8 cellular contexts compared by ENCODE assay signal in genomic region chr2:97748397-97748796, GRCh38. TPM values are rescaled to one million over a fixed set of nuclear protein-coding genes. Genes with fewer than 3 reads are reported as not detected.
A peak's percentile ranks its signal among the peaks of the same experiment; 100 is the strongest.
DNase-seq lines count a peak whose midpoint lies in the region; ATAC-seq and TF ChIP-seq lines count a peak whose summit lies in the region.

No MANE protein-coding gene starts in this region.

- H3K4me1 Mint-ChIP-seq in stimulated activated naive CD8-positive, alpha-beta T cell treated with anti-CD3 and anti-CD28 coated beads, Interleukin-15, amount 100 ng/mL, for 72 hours, result peaks cover 54% of the 10 kb centered on the region

- H3K9ac ChIP-seq in BLaER1 (peak overlapping the region; percentile 67), HCT116 (ENCODE audit: low read length) (no peak overlapping the region)

- POLR2A ChIA-PET in HCT116 (lab: Charles Lee), result no interaction called here

- ATAC-seq in HCT116, result peak; percentile 87
- peak; percentile 68 to 74 for ATAC-seq in activated naive CD4-positive, alpha-beta T cell treated with anti-CD3 and anti-CD28 coated beads, Interleukin-2, amount 50 U/mL, for 72 hours
- no peak for ATAC-seq in lung (ENCODE audit: insufficient read depth, low FRiP score)
- ATAC-seq in stimulated activated naive CD8-positive, alpha-beta T cell treated with anti-CD3 and anti-CD28 coated beads, Interleukin-15, amount 100 ng/mL, for 72 hours, result peak; percentile 74
- no peak for ATAC-seq in GM21515 (IDR thresholded peaks at IDR 0.05; ENCODE audit: unreplicated experiment)

- no peaks in the 10 kb centered on the region for H3K36me3 ChIP-seq in BLaER1
- H3K36me3 ChIP-seq in HCT116 (ENCODE audit: control insufficient read depth in 1 of 2, insufficient read depth in 2 of 2, low read length in 2 of 2), result no peaks in the 10 kb centered on the region
- H3K36me3 ChIP-seq in lung (ENCODE audit: control insufficient read depth in 2 of 2, insufficient read depth in 2 of 2, low read length in 2 of 2), result peaks cover 2 to 4% of the 10 kb centered on the region in 2 donors

- H3K9me2 ChIP-seq in HCT116 (ENCODE audit: insufficient read depth), result no peaks in the 10 kb centered on the region

- BruUV-seq in HCT116 (replicated peaks; lab: Mats Ljungman, UMichigan), result no TSS peak

- TF ChIP-seq CTCF in HCT116 (IDR thresholded peaks at IDR 0.05 in 2 of 3, conservative IDR thresholded peaks at IDR 0.05 in 1 of 3; ENCODE audit: borderline replicate concordance in 1 of 3, insufficient read depth in 1 of 3, low read depth in 2 of 3, low read length in 2 of 3) (peak; percentile 33 to 49 (median 41); a peak in 5 of 6 replicates), lung (IDR thresholded peaks at IDR 0.05; ENCODE audit: control extremely low read depth, extremely low read depth) (peak; percentile 4)

- no peak overlapping the region for H3K4me3 Mint-ChIP-seq in stimulated activated naive CD8-positive, alpha-beta T cell treated with anti-CD3 and anti-CD28 coated beads, Interleukin-15, amount 100 ng/mL, for 72 hours

- peaks cover 84% of the 10 kb centered on the region for H3K4me1 ChIP-seq in BLaER1
- H3K4me1 ChIP-seq in HCT116 (ENCODE audit: control insufficient read depth in 1 of 2, insufficient read depth in 2 of 2, low read length in 2 of 2), result peaks cover 0 to 10% of the 10 kb centered on the region in 2 experiments; a peak in 1 of 4 replicates
- H3K4me1 ChIP-seq in lung (ENCODE audit: control insufficient read depth in 2 of 2, insufficient read depth in 2 of 2, low read length in 2 of 2), result peaks cover 0 to 2% of the 10 kb centered on the region in 2 donors

- no peaks in the 10 kb centered on the region for H3K27me3 ChIP-seq in BLaER1
- no peaks in the 10 kb centered on the region for H3K27me3 ChIP-seq in HCT116 (ENCODE audit: insufficient read depth, low read length)
- no peaks in the 10 kb centered on the region for H3K27me3 ChIP-seq in lung (ENCODE audit: control insufficient read depth, insufficient read depth)

- H3K9me3 ChIP-seq in BLaER1 (no peaks in the 10 kb centered on the region), HCT116 (ENCODE audit: control insufficient read depth in 1 of 2, insufficient read depth in 1 of 2, low read depth in 1 of 2, low read length in 2 of 2) (no peaks in the 10 kb centered on the region), lung (ENCODE audit: control insufficient read depth in 2 of 2, insufficient read depth in 1 of 2, low read length in 1 of 2) (peaks cover 0 to 2% of the 10 kb centered on the region in 2 donors)

- H3K4me3 ChIP-seq in BLaER1, result peak overlapping the region; percentile 43
- H3K4me3 ChIP-seq in HCT116 (replicated peaks in 1 of 2; ENCODE audit: low read depth in 1 of 2, low read length in 2 of 2), result no peak overlapping the region
- no peak overlapping the region for H3K4me3 ChIP-seq in lung

- H3K4me2 ChIP-seq in BLaER1 (peak overlapping the region; percentile 72), HCT116 (ENCODE audit: low read length) (no peak overlapping the region)

- peak overlapping the region in 1 of 2 donors; percentile 32 for H3K27ac Mint-ChIP-seq in activated naive CD4-positive, alpha-beta T cell treated with anti-CD3 and anti-CD28 coated beads, Interleukin-2, amount 50 U/mL, for 72 hours
- H3K27ac Mint-ChIP-seq in stimulated activated naive CD8-positive, alpha-beta T cell treated with anti-CD3 and anti-CD28 coated beads, Interleukin-15, amount 100 ng/mL, for 72 hours, result no peak overlapping the region

- H3K27me3 Mint-ChIP-seq in stimulated activated naive CD8-positive, alpha-beta T cell treated with anti-CD3 and anti-CD28 coated beads, Interleukin-15, amount 100 ng/mL, for 72 hours, result no peaks in the 10 kb centered on the region

- peaks cover 0 to 14% of the 10 kb centered on the region in 2 donors for H3K36me3 Mint-ChIP-seq in activated naive CD4-positive, alpha-beta T cell treated with anti-CD3 and anti-CD28 coated beads, Interleukin-2, amount 50 U/mL, for 72 hours

- 56 to 73% methylated on average over 10 of the region's 10 CpGs for WGBS in lung, 2 donors

- no peaks in the 10 kb centered on the region for H3K9me3 Mint-ChIP-seq in activated naive CD4-positive, alpha-beta T cell treated with anti-CD3 and anti-CD28 coated beads, Interleukin-2, amount 50 U/mL, for 72 hours
- no peaks in the 10 kb centered on the region for H3K9me3 Mint-ChIP-seq in stimulated activated naive CD8-positive, alpha-beta T cell treated with anti-CD3 and anti-CD28 coated beads, Interleukin-15, amount 100 ng/mL, for 72 hours

- CTCF ChIA-PET in HCT116 (lab: Charles Lee), result no interaction called here

- no peaks in the 10 kb centered on the region for H3K79me2 ChIP-seq in HCT116 (ENCODE audit: insufficient read depth, low read length)

- intact Hi-C loops in HCT116 (cut with micrococcal nuclease), result no loop called here

- TF ChIP-seq RAD21 in HCT116 (IDR thresholded peaks at IDR 0.05; ENCODE audit: low read depth), result peak; percentile 52

- no peak for TF ChIP-seq POLR2A in HCT116 (IDR thresholded peaks at IDR 0.05; ENCODE audit: borderline replicate concordance, extremely low read depth, insufficient read depth, insufficient read length)

- no peak overlapping the region for H2AFZ ChIP-seq in HCT116 (ENCODE audit: low read depth, low read length, poor library complexity, severe bottlenecking)

- H3K27ac ChIP-seq in BLaER1, result peak overlapping the region; percentile 75
- no peak overlapping the region for H3K27ac ChIP-seq in HCT116 (ENCODE audit: low read depth, low read length)
- peak overlapping the region in 1 of 2 donors; percentile 13 for H3K27ac ChIP-seq in lung (ENCODE audit: low read depth in 1 of 2, low read length in 1 of 2)

- DNase-seq in HCT116 (ENCODE audit: low read depth, low spot score) (no peak), SK-N-DZ (ENCODE audit: low spot score) (peak; percentile 71), lung (ENCODE audit: low spot score) (no peak), NCI-H2107 treated with DMSO at 0.1 percent for 48 hours (lab: John Stamatoyannopoulos, UW; ENCODE audit: unreplicated experiment) (no peak)
- DNase-seq in activated naive CD4-positive, alpha-beta T cell treated with anti-CD3 and anti-CD28 coated beads, Interleukin-2, amount 50 U/mL, for 72 hours (ENCODE audit: low spot score in 2 of 2), result peak; percentile 58 to 70
- peak; percentile 66 to 70 for DNase-seq in stimulated activated naive CD8-positive, alpha-beta T cell treated with anti-CD3 and anti-CD28 coated beads, Interleukin-15, amount 100 ng/mL, for 72 hours

- RAD21 ChIA-PET in HCT116 (lab: Charles Lee; ENCODE audit: low non-redundant PET in 1 of 2, low total read pairs in 2 of 2, uncharacterized antibody in 2 of 2, unreplicated experiment in 2 of 2), result no interaction called here

- no peaks in the 10 kb centered on the region for H4K20me1 ChIP-seq in BLaER1
- H4K20me1 ChIP-seq in HCT116 (ENCODE audit: insufficient read depth), result no peaks in the 10 kb centered on the region

TF ChIP-seq in HCT116, 20 proteins besides CTCF, POLR2A, EP300 and RAD21 (continues in another document):
- no peak for TF ChIP-seq ATF3 (IDR thresholded peaks at IDR 0.05)
- TF ChIP-seq ZBTB33 (IDR thresholded peaks at IDR 0.05; ENCODE audit: extremely low read depth, insufficient replicate concordance, low read length), result no peak
- TF ChIP-seq JUND (IDR thresholded peaks at IDR 0.05), result no peak
- TF ChIP-seq EGR1 (IDR thresholded peaks at IDR 0.05; ENCODE audit: low read depth), result no peak
- TF ChIP-seq MAX (IDR thresholded peaks at IDR 0.05), result no peak

RNA-seq across cellular contexts. Expression of gene ZAP70, which starts 35.0 kb away (rescaled TPM):
- total RNA-seq in HCT116 (2021; ENCODE audit: unreplicated experiment) (0.91 TPM), lung (1 to 10 TPM; 5.1 to 5.6 TPM)
- 0.20 TPM in 2 replicates for polyA plus RNA-seq in HCT116 (2012)
- 3.5 and 7.8 TPM in 2 replicates for polyA plus RNA-seq in SK-N-DZ (2014; cell fraction: cytosol; rRNA removed)
- 30.0 and 44.7 TPM in 2 replicates for polyA plus RNA-seq in SK-N-DZ (2014; cell fraction: nucleus; rRNA removed)
- total RNA-seq in activated naive CD4-positive, alpha-beta T cell treated with anti-CD3 and anti-CD28 coated beads, Interleukin-2, amount 50 U/mL, for 72 hours, result 100 to 1,000 TPM; 164 to 235 TPM
- 1 to 10 TPM; 5.4 to 8.3 TPM for polyA plus RNA-seq in lung

Comparison
In these comparisons a context has a peak if more than half of its experiments do, and no peak if none do; other contexts are left out.
1. ATAC-seq: peak in HCT116 (single experiment), activated naive CD4-positive, alpha-beta T cell treated with anti-CD3 and anti-CD28 coated beads, Interleukin-2, amount 50 U/mL, for 72 hours (2 of 2) and stimulated activated naive CD8-positive, alpha-beta T cell treated with anti-CD3 and anti-CD28 coated beads, Interleukin-15, amount 100 ng/mL, for 72 hours (single experiment); none in lung (single experiment) and GM21515 (single experiment).
2. DNase-seq: peak in SK-N-DZ (single experiment), activated naive CD4-positive, alpha-beta T cell treated with anti-CD3 and anti-CD28 coated beads, Interleukin-2, amount 50 U/mL, for 72 hours (2 of 2) and stimulated activated naive CD8-positive, alpha-beta T cell treated with anti-CD3 and anti-CD28 coated beads, Interleukin-15, amount 100 ng/mL, for 72 hours (2 of 2); none in HCT116 (single experiment), lung (single experiment) and NCI-H2107 treated with DMSO at 0.1 percent for 48 hours (single experiment).
3. RNA of gene ZAP70, which starts 35.0 kb away (total RNA-seq): 164 to 235 TPM in activated naive CD4-positive, alpha-beta T cell treated with anti-CD3 and anti-CD28 coated beads, Interleukin-2, amount 50 U/mL, for 72 hours; 5.1 to 5.6 TPM in lung and 0.91 TPM in HCT116 (single experiment); every median in the first group is over 10 times any median in the second.